ENCODE assay signal across 9 cellular contexts in genomic region chr15:99845009-99845408, GRCh38.
DNase-seq lines count a peak whose midpoint lies in the region; ATAC-seq lines count a peak whose summit lies in the region.
"Had no signal": no experiment of that assay in that cellular context is flagged by ENCODE, and none has a peak within 500 bp of the region (broad histone marks: within the 10 kb centered on the region; RNA-seq: fewer than 3 reads in every experiment).

No MANE protein-coding gene starts in this region.

- H3K9me3 ChIP-seq in adipocyte (ENCODE audit: control insufficient read depth, low read length) (no peaks in the 10 kb centered on the region), aorta (ENCODE audit: control insufficient read depth, low read length) (no peaks in the 10 kb centered on the region)

- H3K27me3 ChIP-seq in adipocyte (replicated peaks; ENCODE audit: control insufficient read depth, insufficient read depth, low read length) (no peaks in the 10 kb centered on the region), aorta (ENCODE audit: control insufficient read depth in 1 of 2, insufficient read depth in 2 of 2, low read length in 1 of 2) (no peaks in the 10 kb centered on the region)

- peak; percentile 9 for DNase-seq in EL
- DNase-seq in adipocyte (ENCODE audit: low read depth) = peak; percentile 7
- no peak for DNase-seq in NCI-H1105 treated with DMSO at 0.1 percent for 48 hours (lab: John Stamatoyannopoulos, UW)
- no peak for DNase-seq in COLO668 (lab: John Stamatoyannopoulos, UW; ENCODE audit: unreplicated experiment)
- no peak for DNase-seq in RKO (ENCODE audit: low spot score)
- no peak for DNase-seq in aorta
- DNase-seq: effector CD4-positive, alpha-beta T cell had no signal

- no peak overlapping the region for H3K27ac ChIP-seq in aorta (ENCODE audit: low read depth in 1 of 2, low read length in 2 of 2)

- H3K36me3 ChIP-seq in adipocyte (ENCODE audit: control insufficient read depth, insufficient read depth, low read length, severe bottlenecking) (no peaks in the 10 kb centered on the region), aorta (ENCODE audit: control insufficient read depth in 1 of 2, insufficient read depth in 2 of 2, low read length in 1 of 2) (no peaks in the 10 kb centered on the region)

- WGBS in aorta, 2 donors = 59 to 73% methylated on average over 3 of the region's 3 CpGs

- H3K4me3 ChIP-seq in adipocyte (ENCODE audit: low read length) (no peak overlapping the region), aorta (ENCODE audit: low read length in 2 of 2) (no peak overlapping the region)

- no peak overlapping the region for H3K9ac ChIP-seq in adipocyte (ENCODE audit: low read length)

- peak; percentile 67 for ATAC-seq in GM18868 (IDR thresholded peaks at IDR 0.05; ENCODE audit: unreplicated experiment)
- ATAC-seq in HG03066 (IDR thresholded peaks at IDR 0.05; ENCODE audit: low read depth, unreplicated experiment) = peak; percentile 84
- ATAC-seq in aorta (ENCODE audit: low FRiP score) = no peak

- intact Hi-C loops in aorta (cut with DNase I) = no loop called here

- H3K4me1 ChIP-seq in adipocyte (ENCODE audit: control insufficient read depth, insufficient read depth, low read length) = peaks cover 3% of the 10 kb centered on the region
- H3K4me1 ChIP-seq in aorta (ENCODE audit: control insufficient read depth in 1 of 2, insufficient read depth in 2 of 2, low read length in 2 of 2) = no peaks in the 10 kb centered on the region

Comparison
In these comparisons a context has a peak if more than half of its experiments do, and no peak if none do; other contexts are left out.
1. DNase-seq: peak in EL (single experiment) and adipocyte (single experiment); none in NCI-H1105 treated with DMSO at 0.1 percent for 48 hours (single experiment), COLO668 (single experiment), RKO (single experiment) and aorta (0 of 2).